In genomic region chr3:43879166-43879565, GRCh38 we compare ENCODE assay signal across 8 cellular contexts.
DNase-seq lines count a peak whose midpoint lies in the region; ATAC-seq and TF ChIP-seq lines count a peak whose summit lies in the region.

No MANE protein-coding gene starts in this region.

- H3K4me1 ChIP-seq in GM23248 (ENCODE audit: insufficient read depth) = 0 out of 2 replicates have a peak, but pooled peaks cover 6% of the 10 kb centered on the region
- H3K4me1 ChIP-seq in RWPE2 (ENCODE audit: insufficient read depth, poor library complexity, severe bottlenecking) = peaks cover 7% of the 10 kb centered on the region

- peak; percentile 31 for DNase-seq in COR-L47 (lab: John Stamatoyannopoulos, UW)
- DNase-seq in GM23248 = peak; percentile 43
- DNase-seq in RWPE2 (ENCODE audit: low spot score) = no peak
- DNase-seq in kidney epithelial cell (ENCODE audit: low read depth) = no peak
- no peak for DNase-seq in midbrain (lab: John Stamatoyannopoulos, UW)

- H3K27ac ChIP-seq in GM23248 = no peak overlapping the region
- no peak overlapping the region for H3K27ac ChIP-seq in RWPE2 (ENCODE audit: poor library complexity, severe bottlenecking)

- no peaks in the 10 kb centered on the region for H3K36me3 ChIP-seq in GM23248 (ENCODE audit: low read depth)
- no peaks in the 10 kb centered on the region for H3K36me3 ChIP-seq in RWPE2 (ENCODE audit: low read depth)
- H3K36me3 ChIP-seq in kidney epithelial cell (ENCODE audit: control insufficient read depth, insufficient read depth, low read length) = no peaks in the 10 kb centered on the region

- H3K4me2 ChIP-seq in GM23248 (ENCODE audit: unreplicated experiment) = no peak overlapping the region

- H3K27me3 ChIP-seq in GM23248 (replicated peaks; ENCODE audit: insufficient read depth) (no peaks in the 10 kb centered on the region), RWPE2 (ENCODE audit: insufficient read depth, poor library complexity, severe bottlenecking) (no peaks in the 10 kb centered on the region), kidney epithelial cell (ENCODE audit: control insufficient read depth, insufficient read depth, low read length) (no peaks in the 10 kb centered on the region)

- H3K4me3 ChIP-seq in GM23248 = no peak overlapping the region
- no peak overlapping the region for H3K4me3 ChIP-seq in RWPE2 (ENCODE audit: severe bottlenecking)
- H3K4me3 ChIP-seq in kidney epithelial cell (ENCODE audit: low read depth, low read length) = no peak overlapping the region

- peak; percentile 38 for TF ChIP-seq CTCF in RWPE2 (IDR thresholded peaks at IDR 0.05; ENCODE audit: poor library complexity, severe bottlenecking)
- peak; percentile 47 for TF ChIP-seq CTCF in kidney epithelial cell (IDR thresholded peaks at IDR 0.05; ENCODE audit: insufficient read depth, low read length, poor library complexity, severe bottlenecking)

- in situ Hi-C loops in GM23248 (cut with MboI) = no loop called here

- 12 to 19% methylated on average over 4 of the region's 4 CpGs for WGBS in GM23248 (ENCODE audit: low coverage in 1 of 2, low lambda C conversion rate in 2 of 2, missing lambda C conversion rate in 2 of 2), 2 experiments

- no peak overlapping the region for H2AFZ ChIP-seq in GM23248

- H3K79me2 ChIP-seq in GM23248 (ENCODE audit: insufficient read depth) = no peaks in the 10 kb centered on the region

- H4K20me1 ChIP-seq in GM23248 (ENCODE audit: insufficient read depth) = no peaks in the 10 kb centered on the region

- no peaks in the 10 kb centered on the region for H3K9me2 ChIP-seq in GM23248 (ENCODE audit: insufficient read depth)

- H3F3A ChIP-seq in GM23248 (ENCODE audit: insufficient read depth) = no peaks in the 10 kb centered on the region

- ATAC-seq in RWPE2 (ENCODE audit: low read depth) (no peak), HG02588 (IDR thresholded peaks at IDR 0.05; ENCODE audit: unreplicated experiment) (no peak), HG02623 (IDR thresholded peaks at IDR 0.05; ENCODE audit: unreplicated experiment) (no peak), GM21576 (IDR thresholded peaks at IDR 0.05; ENCODE audit: unreplicated experiment) (no peak)

- H3K9me3 ChIP-seq in GM23248 (ENCODE audit: low read depth) = no peaks in the 10 kb centered on the region
- no peaks in the 10 kb centered on the region for H3K9me3 ChIP-seq in RWPE2 (ENCODE audit: severe bottlenecking)

- H3K9ac ChIP-seq in GM23248 = no peak overlapping the region

Comparison
In these comparisons a context has a peak if more than half of its experiments do, and no peak if none do; other contexts are left out.
1. DNase-seq: peak in COR-L47 (single experiment) and GM23248 (single experiment); none in RWPE2 (single experiment), kidney epithelial cell (single experiment) and midbrain (single experiment).